In the genomic region with DNA sequence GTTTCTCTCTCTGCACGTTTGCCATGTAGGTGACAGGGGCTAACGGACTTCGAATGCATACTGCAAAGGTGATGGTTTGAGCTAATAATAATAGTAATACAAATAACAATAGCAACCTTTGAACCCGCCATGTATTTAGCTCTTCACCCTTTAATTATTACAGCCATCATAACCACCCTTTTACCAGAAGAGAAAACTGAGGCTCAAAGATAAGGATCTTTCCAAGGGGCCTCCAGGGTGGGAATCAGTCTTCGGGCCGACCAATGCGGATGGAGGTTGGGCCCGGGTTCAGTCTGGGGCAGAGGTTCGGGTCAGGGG, we compare ENCODE assay signal across 8 cellular contexts. TPM values are rescaled to one million over a fixed set of nuclear protein-coding genes. Genes with fewer than 3 reads are reported as not detected.
DNase-seq lines count a peak whose midpoint lies in the region; ATAC-seq and TF ChIP-seq lines count a peak whose summit lies in the region.

No MANE protein-coding gene starts in this region.

- no peaks in the 10 kb centered on the region for H3K9me3 Mint-ChIP-seq in CD8-positive, alpha-beta memory T cell
- no peaks in the 10 kb centered on the region for H3K9me3 Mint-ChIP-seq in osteocyte (ENCODE audit: unreplicated experiment)

- DNase-seq in CD8-positive, alpha-beta memory T cell: no peak
- no peak for DNase-seq in epithelial cell of esophagus (ENCODE audit: low read depth)
- DNase-seq in osteocyte (ENCODE audit: extremely low spot score, unreplicated experiment): no peak
- no peak for DNase-seq in stimulated activated CD4-positive, alpha-beta T cell treated with anti-CD3 and anti-CD28 coated beads, Interleukin-2, amount 100 ng/mL, for 48 hours
- DNase-seq in G401 (ENCODE audit: low spot score): no peak
- DNase-seq in SW480 (ENCODE audit: low spot score): no peak

- H3K9me2 ChIP-seq in OCI-LY1 (ENCODE audit: low read depth, low read length): no peaks in the 10 kb centered on the region

- peaks cover 0 to 2% of the 10 kb centered on the region in 2 donors for H3K27me3 Mint-ChIP-seq in CD8-positive, alpha-beta memory T cell
- H3K27me3 Mint-ChIP-seq in osteocyte (ENCODE audit: unreplicated experiment): no peaks in the 10 kb centered on the region

- no peak overlapping the region for H2AFZ ChIP-seq in OCI-LY1 (ENCODE audit: low read length)

- H3K36me3 ChIP-seq in CD8-positive, alpha-beta memory T cell (ENCODE audit: insufficient read depth, low read length): no peaks in the 10 kb centered on the region
- H3K36me3 ChIP-seq in OCI-LY1 (ENCODE audit: insufficient read depth, low read length): peaks cover 26% of the 10 kb centered on the region; the same call in 1 of the 2 replicates

- peaks cover 27% of the 10 kb centered on the region for H3K4me1 ChIP-seq in CD8-positive, alpha-beta memory T cell (ENCODE audit: insufficient read depth, low read length)
- H3K4me1 ChIP-seq in OCI-LY1 (ENCODE audit: insufficient read depth, low read length, severe bottlenecking): peaks cover 26% of the 10 kb centered on the region

- peak overlapping the region; percentile 74 for H3K9ac ChIP-seq in OCI-LY1 (ENCODE audit: low read length)

- in situ Hi-C loops in G401 (cut with HindIII; ENCODE audit: low sequenced_read_pairs): no loop called here

- POLR2A ChIA-PET in CD8-positive, alpha-beta memory T cell (lab: Charles Lee): interaction anchor here (0.8 to 4.7 kb wide), 7 partner anchors 15 to 184 kb away, joined by 3 to 67 read pairs (median 3); partner anchors contain the start of genes JADE2 and UBE2B

- peaks cover 29 to 56% (median 49%) of the 10 kb centered on the region in 3 donors for H3K4me1 Mint-ChIP-seq in CD8-positive, alpha-beta memory T cell
- peaks cover 15% of the 10 kb centered on the region for H3K4me1 Mint-ChIP-seq in osteocyte (ENCODE audit: unreplicated experiment)

- no peaks in the 10 kb centered on the region for H3K27me3 ChIP-seq in CD8-positive, alpha-beta memory T cell (ENCODE audit: insufficient read depth, low read length, poor library complexity, severe bottlenecking)
- H3K27me3 ChIP-seq in OCI-LY1 (ENCODE audit: insufficient read depth, low read length): no peaks in the 10 kb centered on the region

- no peaks in the 10 kb centered on the region for H3F3A ChIP-seq in OCI-LY1 (ENCODE audit: insufficient read depth, low read length)

- CTCF ChIA-PET in CD8-positive, alpha-beta memory T cell (lab: Charles Lee): interaction anchor here (0.7 to 2.6 kb wide), 31 partner anchors 9 to 347 kb away, joined by 3 to 24 read pairs (median 5); partner anchors contain the start of genes CAMLG, DDX46, PPP2CA and UBE2B

- peaks cover 20% of the 10 kb centered on the region for H3K79me2 ChIP-seq in OCI-LY1 (ENCODE audit: insufficient read depth, low read length)

- peak overlapping the region; percentile 91 to 97 (median 92) for H3K4me3 Mint-ChIP-seq in CD8-positive, alpha-beta memory T cell
- H3K4me3 Mint-ChIP-seq in osteocyte (ENCODE audit: unreplicated experiment): peak overlapping the region; percentile 91

- H3K4me2 ChIP-seq in OCI-LY1 (ENCODE audit: low read length): peak overlapping the region; percentile 86

- peaks cover 0 to 25% (median 2%) of the 10 kb centered on the region in 3 donors for H3K36me3 Mint-ChIP-seq in CD8-positive, alpha-beta memory T cell
- H3K36me3 Mint-ChIP-seq in osteocyte (ENCODE audit: unreplicated experiment): no peaks in the 10 kb centered on the region

- ATAC-seq in GM19351 (IDR thresholded peaks at IDR 0.05; ENCODE audit: unreplicated experiment): no peak

- peak overlapping the region; percentile 81 for H3K27ac ChIP-seq in CD8-positive, alpha-beta memory T cell (ENCODE audit: low read depth, low read length)
- no peak overlapping the region for H3K27ac ChIP-seq in OCI-LY1 (ENCODE audit: low read depth, low read length, poor library complexity, severe bottlenecking)

- TF ChIP-seq CTCF in OCI-LY1 (IDR thresholded peaks at IDR 0.05; ENCODE audit: low read length) (no peak), epithelial cell of esophagus (IDR thresholded peaks at IDR 0.05; ENCODE audit: insufficient read depth, low read depth, low read length, missing control alignments) (no peak), osteocyte (IDR thresholded peaks at IDR 0.05) (no peak)

- H3K4me3 ChIP-seq in CD8-positive, alpha-beta memory T cell (ENCODE audit: low read length): peak overlapping the region; percentile 90
- H3K4me3 ChIP-seq in OCI-LY1 (ENCODE audit: low read depth, low read length, poor library complexity, severe bottlenecking) (peak overlapping the region; percentile 81), epithelial cell of esophagus (ENCODE audit: low read length) (peak overlapping the region; percentile 95)

- no peaks in the 10 kb centered on the region for H4K20me1 ChIP-seq in OCI-LY1 (ENCODE audit: insufficient read depth, low read length)

- peak overlapping the region; percentile 75 to 98 (median 90) for H3K27ac Mint-ChIP-seq in CD8-positive, alpha-beta memory T cell
- H3K27ac Mint-ChIP-seq in osteocyte (ENCODE audit: unreplicated experiment): peak overlapping the region; percentile 59

- H3K9me3 ChIP-seq in CD8-positive, alpha-beta memory T cell (ENCODE audit: low read length): no peaks in the 10 kb centered on the region
- no peaks in the 10 kb centered on the region for H3K9me3 ChIP-seq in OCI-LY1 (ENCODE audit: low read length)

RNA-seq across cellular contexts. Expression of gene CDKN2AIPNL, which starts 0.5 kb away (rescaled TPM):
- 10 to 100 TPM; 42.1 to 42.2 TPM for total RNA-seq in CD8-positive, alpha-beta memory T cell
- 29.6 TPM for polyA plus RNA-seq in CD8-positive, alpha-beta memory T cell
- total RNA-seq in osteocyte: 19.5 and 21.5 TPM in 2 replicates
- total RNA-seq in G401 (2014; rRNA removed; shearing (Covaris generic)): 45.0 and 57.5 TPM in 2 replicates

RNA-seq across cellular contexts. Expression of gene UBE2B, which starts 39.8 kb away (rescaled TPM):
- total RNA-seq in CD8-positive, alpha-beta memory T cell: 100 to 1,000 TPM; 105 TPM
- 79.3 TPM for polyA plus RNA-seq in CD8-positive, alpha-beta memory T cell
- total RNA-seq in osteocyte: 106 and 114 TPM in 2 replicates
- 31.6 and 35.8 TPM in 2 replicates for total RNA-seq in G401 (2014; rRNA removed; shearing (Covaris generic))

RNA-seq across cellular contexts. Expression of gene CDKL3, which starts 44.2 kb away (rescaled TPM):
- total RNA-seq in CD8-positive, alpha-beta memory T cell: 1 to 10 TPM; 2.5 to 3.3 TPM
- 0.38 TPM for polyA plus RNA-seq in CD8-positive, alpha-beta memory T cell
- 3.3 and 3.9 TPM in 2 replicates for total RNA-seq in osteocyte
- 2.3 and 4.6 TPM in 2 replicates for total RNA-seq in G401 (2014; rRNA removed; shearing (Covaris generic))
